8 cellular contexts compared by ENCODE assay signal in the genomic region with DNA sequence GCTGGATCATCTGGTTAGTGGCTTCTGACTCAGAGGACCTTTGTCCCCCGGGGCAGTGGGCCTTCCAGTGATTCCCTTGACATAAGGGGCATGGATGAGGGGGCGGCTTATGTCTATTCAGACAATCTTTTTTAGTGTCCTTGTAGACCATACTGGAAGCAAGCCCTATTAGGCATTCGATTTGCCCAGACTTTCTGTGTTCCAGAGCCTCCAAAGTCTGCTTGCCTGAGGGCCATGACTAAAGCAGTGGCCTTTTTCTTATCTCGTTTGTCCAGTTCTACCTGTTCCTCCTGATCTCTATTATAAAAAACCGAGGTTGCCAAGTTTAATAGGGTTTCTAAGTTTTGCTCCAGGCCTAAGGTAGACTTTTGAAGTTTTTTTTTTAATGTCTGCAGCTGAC.
DNase-seq lines count a peak whose midpoint lies in the region; ATAC-seq, FAIRE-seq and TF ChIP-seq lines count a peak whose summit lies in the region.
"Not testable (repeated sequence)": the region's sequence is repeated elsewhere in the genome, so short reads cannot be mapped to it uniquely, and the experiment has no call there.

No MANE protein-coding gene starts in this region.

- in situ Hi-C loops in K562 (cut with MboI): not testable (repeated sequence)

- H3K9me2 ChIP-seq in PC-3 (replicated peaks; ENCODE audit: low read length): not testable (repeated sequence)

- TF ChIP-seq RAD21 in K562 (CRISPR knock-in tag; conservative IDR thresholded peaks at IDR 0.05 in 1 of 2, IDR thresholded peaks at IDR 0.05 in 1 of 2): not testable (repeated sequence)

- not testable (repeated sequence) for H3K36me3 ChIP-seq in PC-3 (ENCODE audit: low read depth, low read length); K562 (ENCODE audit: control insufficient read depth, insufficient read depth, low read length); keratinocyte (ENCODE audit: control insufficient read depth in 2 of 2, extremely low read depth in 1 of 2, insufficient read depth in 2 of 2, low read length in 2 of 2); prostate gland; urinary bladder (ENCODE audit: insufficient read depth)

- not testable (repeated sequence) for H3K27me3 ChIP-seq in PC-3 (ENCODE audit: low read length); K562 (ENCODE audit: control insufficient read depth in 2 of 2, insufficient read depth in 2 of 2, low read length in 2 of 2); keratinocyte (ENCODE audit: control insufficient read depth, extremely low read depth, insufficient read depth, low read length); prostate gland (replicated peaks; ENCODE audit: insufficient read depth)

- H3K4me2 ChIP-seq in PC-3 (ENCODE audit: low read length): peak overlapping the region; percentile 51; the same call in 1 of the 2 replicates
- not testable (repeated sequence) for H3K4me2 ChIP-seq in K562 (ENCODE audit: insufficient read depth, low read length)
- H3K4me2 ChIP-seq in keratinocyte (ENCODE audit: control insufficient read depth, extremely low read depth, insufficient read depth, low read depth, low read length): peak overlapping the region; percentile 37

- not testable (repeated sequence) for ATAC-seq in PC-3, K562

- not testable (repeated sequence) for BruUV-seq in PC-3 (replicated peaks; lab: Mats Ljungman, UMichigan); K562 (replicated peaks; lab: Mats Ljungman, UMichigan)

- H3K4me1 ChIP-seq in PC-3 (ENCODE audit: insufficient read depth, low read length) (peaks cover 36% of the 10 kb centered on the region), K562 (replicated peaks in 1 of 2; ENCODE audit: control insufficient read depth in 2 of 2, insufficient read depth in 2 of 2, low read length in 2 of 2) (peaks cover 0 to 11% of the 10 kb centered on the region in 2 experiments; a peak in 3 of 5 replicates), keratinocyte (ENCODE audit: control insufficient read depth, extremely low read depth, insufficient read depth, low read length) (peaks cover 33% of the 10 kb centered on the region)
- H3K4me1 ChIP-seq in prostate gland (replicated peaks); urinary bladder (ENCODE audit: insufficient read depth): not testable (repeated sequence)

- CTCF ChIA-PET in PC-3 (lab: Charles Lee); K562 (lab: Yijun Ruan, JAX; ENCODE audit: low intra/inter-chr PET ratio): not testable (repeated sequence)

- not testable (repeated sequence) for H3F3A ChIP-seq in PC-3 (ENCODE audit: low read length, unreplicated experiment)

- not testable (repeated sequence) for TF ChIP-seq CTCF in PC-3 (conservative IDR thresholded peaks at IDR 0.05; ENCODE audit: low read depth, low read length); K562 (IDR thresholded peaks at IDR 0.05 in 2 of 3, conservative IDR thresholded peaks at IDR 0.05 in 1 of 3; ENCODE audit: insufficient read depth in 2 of 3, low read depth in 1 of 3, low read length in 3 of 3); epithelial cell of esophagus (IDR thresholded peaks at IDR 0.05; ENCODE audit: insufficient read depth, low read depth, low read length, missing control alignments); keratinocyte (optimal IDR thresholded peaks at IDR 0.05 in 1 of 3, IDR thresholded peaks at IDR 0.05 in 1 of 3, conservative IDR thresholded peaks at IDR 0.05 in 1 of 3; ENCODE audit: extremely low read depth in 1 of 3, insufficient read depth in 2 of 3, low read length in 3 of 3); prostate gland (IDR thresholded peaks at IDR 0.05)

- H3K9ac ChIP-seq in PC-3 (ENCODE audit: low read length); K562 (ENCODE audit: insufficient read depth in 1 of 2, low read depth in 2 of 2, low read length in 2 of 2); keratinocyte (ENCODE audit: control insufficient read depth, extremely low read depth, insufficient read depth, low read length): not testable (repeated sequence)

- intact Hi-C loops in PC-3 (cut with micrococcal nuclease); K562 (cut with micrococcal nuclease); prostate gland (cut with DNase I): not testable (repeated sequence)

- not testable (repeated sequence) for TF ChIP-seq POLR2A in K562 (conservative IDR thresholded peaks at IDR 0.05); prostate gland (IDR thresholded peaks at IDR 0.05)

- H3K9me3 ChIP-seq in PC-3 (ENCODE audit: low read length); K562 (replicated peaks; ENCODE audit: control insufficient read depth, insufficient read depth, low read depth, low read length); keratinocyte (ENCODE audit: control insufficient read depth, low read depth, low read length); prostate gland: not testable (repeated sequence)

- dilution Hi-C loops in keratinocyte (cut with MboI; ENCODE audit: extremely low pct_ligation_motif_present, low sequenced_read_pairs): not testable (repeated sequence)

- TF ChIP-seq EP300 in K562 (IDR thresholded peaks at IDR 0.05; ENCODE audit: low read length): not testable (repeated sequence)

- not testable (repeated sequence) for H2AFZ ChIP-seq in PC-3 (ENCODE audit: low read length); K562 (ENCODE audit: low read depth, low read length); keratinocyte (ENCODE audit: control insufficient read depth, low read length)

- not testable (repeated sequence) for H3K9me1 ChIP-seq in K562 (ENCODE audit: control insufficient read depth, insufficient read depth, low read length); keratinocyte (ENCODE audit: control insufficient read depth, extremely low read depth, insufficient read depth, low read length)

- H3K27ac ChIP-seq in PC-3 (ENCODE audit: low read length) (0 out of 2 replicates have a peak overlapping the region, but pooled peaks have one; percentile 23), prostate gland (peak overlapping the region; percentile 66 to 72), urinary bladder (ENCODE audit: low read depth) (peak overlapping the region; percentile 23)
- H3K27ac ChIP-seq in K562 (ENCODE audit: extremely low read depth, low read depth, low read length); keratinocyte (ENCODE audit: control insufficient read depth, insufficient read depth, low read length): not testable (repeated sequence)

- peak; percentile 60 for DNase-seq in DMS53 (lab: John Stamatoyannopoulos, UW)
- DNase-seq in HT-29 (ENCODE audit: low spot score): peak; percentile 77
- DNase-seq in PC-3: peak; percentile 87
- not testable (repeated sequence) for DNase-seq in K562 (ENCODE audit: extremely low read depth in 1 of 4, low spot score in 3 of 4)
- DNase-seq in epithelial cell of esophagus (ENCODE audit: low read depth): peak; percentile 90
- DNase-seq in keratinocyte (ENCODE audit: low read depth, low spot score): peak; percentile 15
- DNase-seq in prostate gland (ENCODE audit: low spot score): peak; percentile 58

- H3K79me2 ChIP-seq in PC-3 (ENCODE audit: low read length); K562 (ENCODE audit: control insufficient read depth, insufficient read depth, low read length); keratinocyte (ENCODE audit: control insufficient read depth, insufficient read depth, low read length): not testable (repeated sequence)

- POLR2A ChIA-PET in PC-3 (lab: Charles Lee; ENCODE audit: unreplicated experiment); K562 (lab: Yijun Ruan, JAX): not testable (repeated sequence)

- not testable (repeated sequence) for H4K20me1 ChIP-seq in PC-3 (ENCODE audit: low read length); K562 (replicated peaks; ENCODE audit: control insufficient read depth, insufficient read depth, low read length); keratinocyte (ENCODE audit: control insufficient read depth, extremely low read depth, insufficient read depth, low read length)

- 4% methylated on average over 5 of the region's 5 CpGs for WGBS in K562 (ENCODE audit: insufficient coverage, low coverage, missing lambda C conversion rate)
- 43% methylated on average over 5 of the region's 5 CpGs for WGBS in prostate gland
- WGBS in urinary bladder: 79% methylated on average over 5 of the region's 5 CpGs

- not testable (repeated sequence) for FAIRE-seq in K562 (lab: Jason Lieb, UNC)
- peak; percentile 62 for FAIRE-seq in keratinocyte (lab: Jason Lieb, UNC)

- H3K4me3 ChIP-seq in PC-3 (ENCODE audit: low read length); K562; epithelial cell of esophagus (ENCODE audit: low read length); keratinocyte (ENCODE audit: control insufficient read depth in 2 of 3, extremely low read depth in 1 of 3, insufficient read depth in 2 of 3, low read depth in 1 of 3, low read length in 3 of 3); prostate gland; urinary bladder (ENCODE audit: low read depth, low read length): not testable (repeated sequence)

TF ChIP-seq in K562, 482 proteins besides CTCF, POLR2A, EP300 and RAD21:
- peak; percentile 44; the same call in 1 of the 2 replicates for TF ChIP-seq TAL1 (IDR thresholded peaks at IDR 0.05)
- TF ChIP-seq TCF3 (CRISPR knock-in tag; IDR thresholded peaks at IDR 0.05): peak; percentile 40; the same call in 1 of the 2 replicates
- TF ChIP-seq CBFA2T2 (conservative IDR thresholded peaks at IDR 0.05): 0 out of 2 replicates have a peak, but pooled peaks have one; percentile 13
- TF ChIP-seq CBFA2T3 (IDR thresholded peaks at IDR 0.05): peak; percentile 24; the same call in 1 of the 2 replicates
